Comparison of ENCODE assay signal across 8 cellular contexts in the genomic region with DNA sequence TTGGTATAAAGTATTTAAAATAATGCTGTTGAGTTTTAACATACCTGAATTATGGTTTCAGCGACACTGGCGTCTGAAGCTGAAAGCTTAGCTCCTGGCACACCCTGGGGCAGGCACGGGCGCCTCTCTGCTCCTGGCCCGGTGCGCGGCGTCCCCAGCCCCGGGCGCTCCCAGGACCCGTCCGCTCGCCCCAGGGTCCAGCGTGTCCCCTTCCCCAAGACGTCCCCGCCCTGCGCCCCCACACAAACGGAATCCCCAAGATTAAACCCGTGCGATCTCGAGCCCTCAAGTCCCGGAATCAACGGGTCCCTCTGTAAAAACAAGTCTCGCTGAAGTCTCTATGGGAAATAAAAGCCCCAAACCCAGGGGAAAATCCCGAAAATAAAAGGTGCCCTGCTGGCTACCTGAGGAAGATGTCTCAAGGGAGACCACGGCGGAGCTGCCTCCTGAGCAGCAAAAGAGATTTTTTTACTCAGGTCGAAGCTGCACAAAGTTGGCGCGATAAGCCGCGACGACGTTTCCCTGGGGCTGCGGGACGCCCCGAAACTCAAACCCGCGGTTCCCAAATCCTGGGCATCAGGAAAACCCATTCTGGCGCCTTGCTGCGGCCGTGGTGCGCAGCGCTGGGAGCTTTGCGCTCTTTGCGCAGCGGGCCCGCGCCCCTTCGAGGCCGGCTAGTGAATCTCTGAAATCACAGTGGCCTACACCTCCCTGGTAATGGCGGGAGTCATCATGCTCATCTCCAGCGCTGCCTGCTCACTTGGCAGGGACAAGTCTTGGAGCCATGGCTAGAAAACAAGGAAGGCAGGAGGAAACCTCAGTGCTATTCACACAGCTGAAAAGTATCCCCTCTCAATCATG. TPM values are rescaled to one million over a fixed set of nuclear protein-coding genes. Genes with fewer than 3 reads are reported as not detected.
A peak's percentile ranks its signal among the peaks of the same experiment; 100 is the strongest.
DNase-seq lines count a peak whose midpoint lies in the region; ATAC-seq lines count a peak whose summit lies in the region.

No MANE protein-coding gene starts in this region.

- H3K4me1 ChIP-seq in thymus (ENCODE audit: control insufficient read depth, insufficient read depth, low read length) = peaks cover 3% of the 10 kb centered on the region

- no peaks in the 10 kb centered on the region for H3K36me3 ChIP-seq in H7 (replicated peaks; ENCODE audit: control insufficient read depth, insufficient read depth, low read length)
- no peaks in the 10 kb centered on the region for H3K36me3 ChIP-seq in thymus (ENCODE audit: control insufficient read depth, insufficient read depth)

- H3K9me3 ChIP-seq in thymus (ENCODE audit: control insufficient read depth) = no peaks in the 10 kb centered on the region

- WGBS in thymus = 4% methylated on average over 53 of the region's 53 CpGs

- H3K4me3 ChIP-seq in H7 (ENCODE audit: insufficient read depth, low read depth, low read length) (peak overlapping the region; percentile 47), thymus (ENCODE audit: low read length) (peak overlapping the region; percentile 21)

- peaks cover 17% of the 10 kb centered on the region for H3K27me3 ChIP-seq in H7 (ENCODE audit: control insufficient read depth, insufficient read depth, low read length)
- H3K27me3 ChIP-seq in thymus (ENCODE audit: control insufficient read depth, insufficient read depth) = peaks cover 19% of the 10 kb centered on the region

- DNase-seq in ELF-1 (ENCODE audit: low read depth, low spot score) (peak; percentile 72), H7 (peak; percentile 64), medulla oblongata (ENCODE audit: extremely low spot score) (peak; percentile 13), GDM1 (lab: John Stamatoyannopoulos, UW) (no peak)
- no peak for DNase-seq in activated CD4-positive, CD25-positive, alpha-beta regulatory T cell (lab: John Stamatoyannopoulos, UW)

- no peak for ATAC-seq in GM21717 (IDR thresholded peaks at IDR 0.05; ENCODE audit: unreplicated experiment)

- H3K27ac ChIP-seq in angular gyrus (ENCODE audit: low read depth, low read length) (peak overlapping the region; percentile 68), thymus (ENCODE audit: low read depth) (no peak overlapping the region)

RNA-seq across cellular contexts. Expression of a gene that starts 6.3 kb away (rescaled TPM):
- not detected in 2 replicates for total RNA-seq in H7 (2014; rRNA removed; shearing (Covaris generic))
- polyA plus RNA-seq in thymus = not detected

RNA-seq across cellular contexts. Expression of a gene that starts 17.4 kb away (rescaled TPM):
- total RNA-seq in H7 (2014; rRNA removed; shearing (Covaris generic)) = not detected in 2 replicates
- not detected for polyA plus RNA-seq in thymus

RNA-seq across cellular contexts. Expression of a gene that starts 34.8 kb away (rescaled TPM):
- total RNA-seq in H7 (2014; rRNA removed; shearing (Covaris generic)) = not detected in 2 replicates
- 0.02 TPM for polyA plus RNA-seq in thymus

RNA-seq across cellular contexts. Expression of a gene that starts 37.6 kb away (rescaled TPM):
- not detected in 2 replicates for total RNA-seq in H7 (2014; rRNA removed; shearing (Covaris generic))
- 0.05 TPM for polyA plus RNA-seq in thymus

RNA-seq across cellular contexts. Expression of a gene that starts 51.9 kb away (rescaled TPM):
- total RNA-seq in H7 (2014; rRNA removed; shearing (Covaris generic)) = not detected in 2 replicates
- polyA plus RNA-seq in thymus = not detected

Comparison
In these comparisons a context has a peak if more than half of its experiments do, and no peak if none do; other contexts are left out.
1. DNase-seq: peak in ELF-1 (single experiment), H7 (single experiment) and medulla oblongata (single experiment); none in activated CD4-positive, CD25-positive, alpha-beta regulatory T cell (0 of 4) and GDM1 (single experiment).